Comparison of ENCODE assay signal across 1 cellular context in genomic region chr7:37400022-37400421, GRCh38.
TF ChIP-seq lines count a peak whose summit lies in the region.

No MANE protein-coding gene starts in this region.

TF ChIP-seq in HepG2, 621 proteins besides CTCF, POLR2A, EP300 and RAD21:
- no peak for TF ChIP-seq POGZ (CRISPR knock-in tag; IDR thresholded peaks at IDR 0.05)
- TF ChIP-seq IKZF4 (CRISPR knock-in tag; IDR thresholded peaks at IDR 0.05; ENCODE audit: borderline replicate concordance, low read depth, not compliant biosample characterization) = no peak
- TF ChIP-seq ATAD3A (CRISPR knock-in tag; IDR thresholded peaks at IDR 0.05) = no peak
- TF ChIP-seq NKX3-1 (CRISPR knock-in tag; IDR thresholded peaks at IDR 0.05) = no peak
- TF ChIP-seq HES4 (CRISPR knock-in tag; IDR thresholded peaks at IDR 0.05; ENCODE audit: borderline replicate concordance) = no peak
- TF ChIP-seq NR2C2 (CRISPR knock-in tag; IDR thresholded peaks at IDR 0.05; ENCODE audit: borderline replicate concordance) = no peak
- TF ChIP-seq SNAPC2 (CRISPR knock-in tag; IDR thresholded peaks at IDR 0.05) = no peak
- no peak for TF ChIP-seq ZNF430 (CRISPR knock-in tag; IDR thresholded peaks at IDR 0.05)
- no peak for TF ChIP-seq NCOA5 (CRISPR knock-in tag; IDR thresholded peaks at IDR 0.05)
- TF ChIP-seq ZNF784 (CRISPR knock-in tag; IDR thresholded peaks at IDR 0.05; ENCODE audit: borderline replicate concordance) = no peak
- TF ChIP-seq ZMYM2 (CRISPR knock-in tag; IDR thresholded peaks at IDR 0.05) = no peak
- no peak for TF ChIP-seq MAX (IDR thresholded peaks at IDR 0.05)
- no peak for TF ChIP-seq ZNF407 (CRISPR knock-in tag; IDR thresholded peaks at IDR 0.05; ENCODE audit: not compliant biosample characterization)
- no peak for TF ChIP-seq STAT6 (CRISPR knock-in tag; IDR thresholded peaks at IDR 0.05; ENCODE audit: borderline replicate concordance)
- no peak for TF ChIP-seq ZNF562 (CRISPR knock-in tag; IDR thresholded peaks at IDR 0.05; ENCODE audit: borderline replicate concordance)
- no peak for TF ChIP-seq ZNF543 (CRISPR knock-in tag; IDR thresholded peaks at IDR 0.05)
- no peak for TF ChIP-seq SUZ12 (IDR thresholded peaks at IDR 0.05; ENCODE audit: low read depth, low read length)
- no peak for TF ChIP-seq ZNF333 (CRISPR knock-in tag; IDR thresholded peaks at IDR 0.05; ENCODE audit: borderline replicate concordance)
